In genomic region chr20:497979-498378, GRCh38 we compare ENCODE assay signal across 22 cellular contexts. TPM values are rescaled to one million over a fixed set of nuclear protein-coding genes. Genes with fewer than 3 reads are reported as not detected.
DNase-seq lines count a peak whose midpoint lies in the region; ATAC-seq, FAIRE-seq and TF ChIP-seq lines count a peak whose summit lies in the region.
"Had no signal": no experiment of that assay in that cellular context is flagged by ENCODE, and none has a peak within 500 bp of the region (broad histone marks: within the 10 kb centered on the region; RNA-seq: fewer than 3 reads in every experiment).

No MANE protein-coding gene starts in this region.

- TF ChIP-seq EP300 in HepG2 (IDR thresholded peaks at IDR 0.05; ENCODE audit: low read depth in 2 of 2, low read length in 2 of 2) (no peak), HepG2 (CRISPR knock-in tag; IDR thresholded peaks at IDR 0.05; ENCODE audit: borderline replicate concordance) (no peak)

- no peak overlapping the region for H3K4me3 Mint-ChIP-seq in CD8-positive, alpha-beta T cell
- H3K4me3 Mint-ChIP-seq: B cell; CD8-positive, alpha-beta memory T cell; IgD-negative memory B cell had no signal

- no peaks in the 10 kb centered on the region for H3K4me1 ChIP-seq in HepG2 (ENCODE audit: insufficient read depth, low read length)
- H3K4me1 ChIP-seq in right lobe of liver = peaks cover 0 to 18% (median 8%) of the 10 kb centered on the region in 4 donors
- H3K4me1 ChIP-seq in adipocyte (ENCODE audit: control insufficient read depth, insufficient read depth, low read length) = peaks cover 55% of the 10 kb centered on the region
- peaks cover 24% of the 10 kb centered on the region for H3K4me1 ChIP-seq in psoas muscle
- peaks cover 6 to 46% (median 20%) of the 10 kb centered on the region in 5 donors for H3K4me1 ChIP-seq in subcutaneous abdominal adipose tissue (ENCODE audit: control insufficient read depth in 5 of 5, insufficient read depth in 5 of 5, low read length in 5 of 5)
- H3K4me1 ChIP-seq in CD8-positive, alpha-beta T cell (ENCODE audit: insufficient read depth, low read length) = no peaks in the 10 kb centered on the region
- H3K4me1 ChIP-seq: HAP-1 had no signal

- ATAC-seq in HepG2 (no peak), right lobe of liver (no peak), psoas muscle (no peak)
- ATAC-seq in CD8-positive, alpha-beta T cell = no peak
- ATAC-seq: A549, GM12878 had no signal

- H3K9ac ChIP-seq in HepG2 (ENCODE audit: insufficient read depth, low read depth, low read length) = no peak overlapping the region
- H3K9ac ChIP-seq in adipocyte (ENCODE audit: low read length) = no peak overlapping the region
- H3K9ac ChIP-seq in subcutaneous abdominal adipose tissue (ENCODE audit: low read length in 5 of 5) = peak overlapping the region in 1 of 5 donors; percentile 28
- H3K9ac ChIP-seq: BLaER1 treated with 17β-estradiol and CSF1 and Interleukin-3, amounts not matched to agents 10 nM and 100 nM had no signal

- in situ Hi-C loops in HepG2 (cut with HindIII; ENCODE audit: extremely low pct_ligation_motif_present, low pct_unique_long_range_greater_than_20kb) = no loop called here

- H3K4me3 ChIP-seq in HepG2 (replicated peaks in 1 of 3; ENCODE audit: insufficient read depth in 1 of 3, low read depth in 2 of 3, low read length in 3 of 3) = no peak overlapping the region
- H3K4me3 ChIP-seq in right lobe of liver = no peak overlapping the region
- H3K4me3 ChIP-seq in adipocyte (ENCODE audit: low read length) = no peak overlapping the region
- H3K4me3 ChIP-seq in psoas muscle = no peak overlapping the region
- no peak overlapping the region for H3K4me3 ChIP-seq in subcutaneous abdominal adipose tissue (ENCODE audit: low read depth in 1 of 5, low read length in 5 of 5)
- H3K4me3 ChIP-seq in CD8-positive, alpha-beta T cell (ENCODE audit: low read depth, low read length) = no peak overlapping the region
- H3K4me3 ChIP-seq: A549; BLaER1 treated with 17β-estradiol and CSF1 and Interleukin-3, amounts not matched to agents 10 nM and 100 nM; GM12878; HAP-1 had no signal

- H3K36me3 ChIP-seq in HepG2 (replicated peaks in 1 of 2; ENCODE audit: control insufficient read depth in 1 of 2, insufficient read depth in 2 of 2, low read length in 2 of 2) = peaks cover 40 to 88% of the 10 kb centered on the region in 2 experiments
- H3K36me3 ChIP-seq in right lobe of liver = peaks cover 0 to 54% (median 18%) of the 10 kb centered on the region in 4 donors
- peaks cover 67% of the 10 kb centered on the region for H3K36me3 ChIP-seq in adipocyte (ENCODE audit: control insufficient read depth, insufficient read depth, low read length, severe bottlenecking)
- H3K36me3 ChIP-seq in psoas muscle (ENCODE audit: insufficient read depth in 1 of 2, low read depth in 1 of 2) = peaks cover 3 to 97% of the 10 kb centered on the region in 2 donors
- H3K36me3 ChIP-seq in subcutaneous abdominal adipose tissue (ENCODE audit: control insufficient read depth in 5 of 5, insufficient read depth in 5 of 5, low read length in 5 of 5) = peaks cover 34 to 57% (median 38%) of the 10 kb centered on the region in 5 donors
- H3K36me3 ChIP-seq in CD8-positive, alpha-beta T cell (ENCODE audit: insufficient read depth, low read length) = peaks cover 57% of the 10 kb centered on the region

- no peaks in the 10 kb centered on the region for H4K20me1 ChIP-seq in HepG2 (ENCODE audit: insufficient read depth, low read length)

- POLR2A ChIA-PET in HepG2 (lab: Yijun Ruan, JAX) = interaction anchor here (1.3 kb wide), 1 partner anchor 13 kb away, joined by 5 read pairs; no protein-coding TSS in a partner anchor
- POLR2A ChIA-PET in CD8-positive, alpha-beta T cell (lab: Charles Lee) = no interaction called here

- FAIRE-seq in HepG2 (lab: Jason Lieb, UNC) = no peak
- FAIRE-seq: GM12878, HTR-8/SVneo had no signal

- H3K9me3 ChIP-seq in HepG2 (ENCODE audit: low read length) (no peaks in the 10 kb centered on the region), right lobe of liver (no peaks in the 10 kb centered on the region), adipocyte (ENCODE audit: control insufficient read depth, low read length) (no peaks in the 10 kb centered on the region), psoas muscle (no peaks in the 10 kb centered on the region), subcutaneous abdominal adipose tissue (ENCODE audit: control insufficient read depth in 5 of 5, low read length in 5 of 5) (no peaks in the 10 kb centered on the region)
- no peaks in the 10 kb centered on the region for H3K9me3 ChIP-seq in CD8-positive, alpha-beta T cell (ENCODE audit: low read length)
- H3K9me3 ChIP-seq: A549; BLaER1 treated with 17β-estradiol and CSF1 and Interleukin-3, amounts not matched to agents 10 nM and 100 nM; HAP-1 had no signal

- H3K27me3 Mint-ChIP-seq in CD8-positive, alpha-beta T cell (ENCODE audit: low read depth) = no peaks in the 10 kb centered on the region
- H3K27me3 Mint-ChIP-seq: B cell; CD8-positive, alpha-beta memory T cell; IgD-negative memory B cell had no signal

- no peak overlapping the region for H2AFZ ChIP-seq in HepG2 (ENCODE audit: low read length)

- CTCF ChIA-PET in HepG2 (lab: Yijun Ruan, JAX; ENCODE audit: low intra/inter-chr PET ratio, low total read pairs) = no interaction called here
- CTCF ChIA-PET in CD8-positive, alpha-beta T cell (lab: Charles Lee) = no interaction called here

- H3K27ac ChIP-seq in HepG2 (ENCODE audit: extremely low read length, insufficient read depth, low read length) (no peak overlapping the region), right lobe of liver (no peak overlapping the region), psoas muscle (peak overlapping the region; percentile 64), subcutaneous abdominal adipose tissue (ENCODE audit: low read depth, low read length) (peak overlapping the region; percentile 88)
- H3K27ac ChIP-seq in CD8-positive, alpha-beta T cell (ENCODE audit: low read depth, low read length) = no peak overlapping the region
- H3K27ac ChIP-seq: 22Rv1; A549; BLaER1 treated with 17β-estradiol and CSF1 and Interleukin-3, amounts not matched to agents 10 nM and 100 nM had no signal

- no peak overlapping the region for H3K27ac Mint-ChIP-seq in CD8-positive, alpha-beta T cell
- H3K27ac Mint-ChIP-seq: B cell; CD8-positive, alpha-beta memory T cell; IgD-negative memory B cell had no signal

- TF ChIP-seq POLR2A in HepG2 (IDR thresholded peaks at IDR 0.05; ENCODE audit: insufficient read depth in 1 of 2, low read depth in 2 of 2, low read length in 2 of 2) (no peak), right lobe of liver (IDR thresholded peaks at IDR 0.05) (no peak)

- H3K4me2 ChIP-seq in HepG2 (ENCODE audit: low read depth, low read length) = no peak overlapping the region
- H3K4me2 ChIP-seq: A549; BLaER1 treated with 17β-estradiol and CSF1 and Interleukin-3, amounts not matched to agents 10 nM and 100 nM had no signal

- 98% methylated on average over 2 of the region's 2 CpGs for WGBS in HepG2 (ENCODE audit: low lambda C conversion rate)
- 97% methylated on average over 2 of the region's 2 CpGs for WGBS in right lobe of liver (ENCODE audit: insufficient coverage, low coverage, low lambda C conversion rate, missing lambda C conversion rate)
- WGBS in psoas muscle, 3 donors = 86 to 96% (median 90%) methylated on average over 2 of the region's 2 CpGs

- peaks cover 81% of the 10 kb centered on the region for H3K36me3 Mint-ChIP-seq in CD8-positive, alpha-beta T cell

- no peaks in the 10 kb centered on the region for H3K79me2 ChIP-seq in HepG2 (ENCODE audit: insufficient read depth, low read length)

- no peaks in the 10 kb centered on the region for H3K27me3 ChIP-seq in HepG2 (ENCODE audit: control insufficient read depth in 1 of 2, insufficient read depth in 2 of 2, low read length in 2 of 2)
- no peaks in the 10 kb centered on the region for H3K27me3 ChIP-seq in right lobe of liver
- no peaks in the 10 kb centered on the region for H3K27me3 ChIP-seq in adipocyte (replicated peaks; ENCODE audit: control insufficient read depth, insufficient read depth, low read length)
- no peaks in the 10 kb centered on the region for H3K27me3 ChIP-seq in psoas muscle (ENCODE audit: insufficient read depth in 3 of 3, low read length in 2 of 3)
- H3K27me3 ChIP-seq in subcutaneous abdominal adipose tissue (ENCODE audit: control insufficient read depth in 5 of 5, insufficient read depth in 4 of 5, low read length in 5 of 5) = no peaks in the 10 kb centered on the region
- no peaks in the 10 kb centered on the region for H3K27me3 ChIP-seq in CD8-positive, alpha-beta T cell (ENCODE audit: insufficient read depth, low read length)
- H3K27me3 ChIP-seq: BLaER1 treated with 17β-estradiol and CSF1 and Interleukin-3, amounts not matched to agents 10 nM and 100 nM had no signal

- no peak for TF ChIP-seq CTCF in HepG2 (CRISPR knock-in tag; IDR thresholded peaks at IDR 0.05)
- TF ChIP-seq CTCF in right lobe of liver (IDR thresholded peaks at IDR 0.05) = no peak
- no peak for TF ChIP-seq CTCF in psoas muscle (IDR thresholded peaks at IDR 0.05)
- no peak for TF ChIP-seq CTCF in CD8-positive, alpha-beta T cell (IDR thresholded peaks at IDR 0.05)

- DNase-seq in HepG2 (ENCODE audit: low spot score) = no peak
- DNase-seq in right lobe of liver = no peak
- DNase-seq in adipocyte (ENCODE audit: low read depth) = peak; percentile 17
- no peak for DNase-seq in psoas muscle
- no peak for DNase-seq in CD8-positive, alpha-beta T cell
- DNase-seq in NCI-H524 treated with DMSO at 0.1 percent for 48 hours (lab: John Stamatoyannopoulos, UW) = no peak
- no peak for DNase-seq in NCI-H1930 (lab: John Stamatoyannopoulos, UW)
- DNase-seq: CD8-positive, alpha-beta memory T cell; COR-L47; DMS 273 treated with DMSO at 0.1 percent for 48 hours; DMS53; DND-41; EL had no signal

- no peaks in the 10 kb centered on the region for H3K4me1 Mint-ChIP-seq in CD8-positive, alpha-beta T cell (ENCODE audit: low read depth)
- H3K4me1 Mint-ChIP-seq: B cell had no signal

- no TSS peak for BruUV-seq in HepG2 (replicated peaks; lab: Mats Ljungman, UMichigan)

- H3K9me3 Mint-ChIP-seq in CD8-positive, alpha-beta T cell = no peaks in the 10 kb centered on the region
- H3K9me3 Mint-ChIP-seq: CD8-positive, alpha-beta memory T cell; IgD-negative memory B cell had no signal

- intact Hi-C loops in HepG2 (cut with micrococcal nuclease; ENCODE audit: unreplicated experiment) (no loop called here), right lobe of liver (cut with DNase I) (no loop called here), psoas muscle (cut with DNase I) (loop anchor here in 1 of 2 donors (5.0 kb wide), 1 partner anchor 44 kb away; the partner anchor contains the start of gene CSNK2A1)
- intact Hi-C loops in CD8-positive, alpha-beta T cell (cut with DNase I, micrococcal nuclease) = no loop called here

- TF ChIP-seq RAD21 in HepG2 (CRISPR knock-in tag; IDR thresholded peaks at IDR 0.05) = no peak

RNA-seq across cellular contexts. Expression of gene TBC1D20, which starts 35.6 kb away (rescaled TPM):
- 36.6 and 45.9 TPM in 2 replicates for total RNA-seq in HepG2 (2016; rRNA removed; fragmentation: Illumina TruSeq; extraction: Trizol)
- 24.9 and 29.1 TPM in 2 replicates for total RNA-seq in HepG2 (2016; cell fraction: cytosol; rRNA removed; fragmentation: Illumina TruSeq; extraction: Trizol; ENCODE audit: low read depth)
- 36.8 and 43.1 TPM in 2 replicates for total RNA-seq in HepG2 (2016; cell fraction: insoluble cytoplasmic fraction; rRNA removed; fragmentation: Illumina TruSeq; extraction: Trizol)
- 49.8 and 56.6 TPM in 2 replicates for total RNA-seq in HepG2 (2016; cell fraction: membrane; rRNA removed; fragmentation: Illumina TruSeq; extraction: Trizol)
- total RNA-seq in HepG2 (2016; cell fraction: nucleus; rRNA removed; fragmentation: Illumina TruSeq; extraction: Trizol) = 26.9 and 31.0 TPM in 2 replicates
- polyA plus RNA-seq in HepG2 (2011; rRNA removed) = 47.1 and 55.2 TPM in 2 replicates
- polyA plus RNA-seq in HepG2 (2011; cell fraction: cytosol; rRNA removed) = 46.2 and 50.9 TPM in 2 replicates
- 67.6 and 73.0 TPM in 2 replicates for polyA plus RNA-seq in HepG2 (2011; cell fraction: nucleus; rRNA removed)
- polyA plus RNA-seq in HepG2 (2012) = 26.7 and 33.9 TPM in 2 replicates
- polyA plus RNA-seq in HepG2 (2016; cell fraction: cytosol; fragmentation: Illumina TruSeq; extraction: Trizol; ENCODE audit: low read depth) = 27.0 and 32.1 TPM in 2 replicates
- 46.6 and 47.0 TPM in 2 replicates for polyA plus RNA-seq in HepG2 (2016; cell fraction: insoluble cytoplasmic fraction; fragmentation: Illumina TruSeq; extraction: Trizol; ENCODE audit: low read depth)
- 37.5 and 43.9 TPM in 2 replicates for polyA plus RNA-seq in HepG2 (2016; cell fraction: membrane; fragmentation: Illumina TruSeq; extraction: Trizol; ENCODE audit: low read depth)
- polyA plus RNA-seq in HepG2 (2016; cell fraction: nucleus; fragmentation: Illumina TruSeq; extraction: Trizol; ENCODE audit: insufficient read depth, low read depth) = 57.7 and 59.0 TPM in 2 replicates
- 35.8 and 117 TPM in 2 replicates for polyA minus RNA-seq in HepG2 (2011; rRNA and poly(A)+ RNA removed; ENCODE audit: low replicate concordance)
- polyA minus RNA-seq in HepG2 (2011; cell fraction: cytosol; rRNA and poly(A)+ RNA removed) = 21.9 and 28.9 TPM in 2 replicates
- polyA minus RNA-seq in HepG2 (2011; cell fraction: nucleus; rRNA and poly(A)+ RNA removed) = 37.1 and 38.0 TPM in 2 replicates
- total RNA-seq in right lobe of liver = 10 to 100 TPM; 10.8 to 21.4 (median 13.9) TPM
- total RNA-seq in psoas muscle = 10 to 100 TPM; 23.9 to 31.4 (median 29.3) TPM
- polyA plus RNA-seq in psoas muscle = 10 to 100 TPM; 16.6 to 29.2 (median 21.1) TPM
- 10 to 100 TPM; 18.5 to 20.3 TPM for total RNA-seq in CD8-positive, alpha-beta T cell

RNA-seq across cellular contexts. Expression of gene CSNK2A1, which starts 45.6 kb away (rescaled TPM):
- 231 and 288 TPM in 2 replicates for total RNA-seq in HepG2 (2016; rRNA removed; fragmentation: Illumina TruSeq; extraction: Trizol)
- 61.5 and 68.7 TPM in 2 replicates for total RNA-seq in HepG2 (2016; cell fraction: cytosol; rRNA removed; fragmentation: Illumina TruSeq; extraction: Trizol; ENCODE audit: low read depth)
- total RNA-seq in HepG2 (2016; cell fraction: insoluble cytoplasmic fraction; rRNA removed; fragmentation: Illumina TruSeq; extraction: Trizol) = 223 and 276 TPM in 2 replicates
- total RNA-seq in HepG2 (2016; cell fraction: membrane; rRNA removed; fragmentation: Illumina TruSeq; extraction: Trizol) = 134 and 154 TPM in 2 replicates
- 168 and 193 TPM in 2 replicates for total RNA-seq in HepG2 (2016; cell fraction: nucleus; rRNA removed; fragmentation: Illumina TruSeq; extraction: Trizol)
- polyA plus RNA-seq in HepG2 (2011; rRNA removed) = 131 and 153 TPM in 2 replicates
- 111 and 139 TPM in 2 replicates for polyA plus RNA-seq in HepG2 (2011; cell fraction: cytosol; rRNA removed)
- polyA plus RNA-seq in HepG2 (2011; cell fraction: nucleus; rRNA removed) = 88.9 and 104 TPM in 2 replicates
- 170 and 173 TPM in 2 replicates for polyA plus RNA-seq in HepG2 (2012)
- polyA plus RNA-seq in HepG2 (2016; cell fraction: cytosol; fragmentation: Illumina TruSeq; extraction: Trizol; ENCODE audit: low read depth) = 29.0 and 30.9 TPM in 2 replicates
- polyA plus RNA-seq in HepG2 (2016; cell fraction: insoluble cytoplasmic fraction; fragmentation: Illumina TruSeq; extraction: Trizol; ENCODE audit: low read depth) = 222 and 255 TPM in 2 replicates
- polyA plus RNA-seq in HepG2 (2016; cell fraction: membrane; fragmentation: Illumina TruSeq; extraction: Trizol; ENCODE audit: low read depth) = 56.7 and 58.4 TPM in 2 replicates
- polyA plus RNA-seq in HepG2 (2016; cell fraction: nucleus; fragmentation: Illumina TruSeq; extraction: Trizol; ENCODE audit: insufficient read depth, low read depth) = 145 and 159 TPM in 2 replicates
- 131 and 343 TPM in 2 replicates for polyA minus RNA-seq in HepG2 (2011; rRNA and poly(A)+ RNA removed; ENCODE audit: low replicate concordance)
- polyA minus RNA-seq in HepG2 (2011; cell fraction: cytosol; rRNA and poly(A)+ RNA removed) = 168 and 178 TPM in 2 replicates
- polyA minus RNA-seq in HepG2 (2011; cell fraction: nucleus; rRNA and poly(A)+ RNA removed) = 284 and 317 TPM in 2 replicates
- 10 to 100 TPM; 30.4 to 62.6 (median 37.1) TPM for total RNA-seq in right lobe of liver
- 100 to 1,000 TPM; 118 to 180 (median 140) TPM for total RNA-seq in psoas muscle
- 100 to 1,000 TPM in 1 of 3 donors, 10 to 100 TPM in 2; 43.9 to 122 (median 87.9) TPM for polyA plus RNA-seq in psoas muscle
- total RNA-seq in CD8-positive, alpha-beta T cell = 10 to 100 TPM; 63.6 to 66.0 TPM

Comparison
In these comparisons a context has a peak if more than half of its experiments do, and no peak if none do; other contexts are left out.
1. H3K27ac ChIP-seq: peak in psoas muscle (single experiment) and subcutaneous abdominal adipose tissue (single experiment); none in HepG2 (single experiment), right lobe of liver (0 of 3) and CD8-positive, alpha-beta T cell (single experiment).